1 cellular context compared by ENCODE assay signal in genomic region chr7:150778738-150779301, GRCh38.
TF ChIP-seq lines count a peak whose summit lies in the region.

No MANE protein-coding gene starts in this region.

TF ChIP-seq in HepG2, 621 proteins besides CTCF, POLR2A, EP300 and RAD21:
- TF ChIP-seq MAX (IDR thresholded peaks at IDR 0.05) (peak; percentile 25; the same call in 1 of the 2 replicates), SMC3 (IDR thresholded peaks at IDR 0.05; ENCODE audit: low read length) (peak; percentile 72), XRCC5 (optimal IDR thresholded peaks at IDR 0.05; ENCODE audit: low read length) (peak; percentile 58), STAG1 (CRISPR knock-in tag; IDR thresholded peaks at IDR 0.05) (peak; percentile 85), THRA (CRISPR knock-in tag; IDR thresholded peaks at IDR 0.05; ENCODE audit: borderline replicate concordance) (0 out of 2 replicates have a peak, but pooled peaks have one; percentile 17), ETV5 (CRISPR knock-in tag; IDR thresholded peaks at IDR 0.05; ENCODE audit: borderline replicate concordance) (no peak), ZNF331 (CRISPR knock-in tag; IDR thresholded peaks at IDR 0.05) (0 out of 2 replicates have a peak, but pooled peaks have one; percentile 25), THAP11 (CRISPR knock-in tag; IDR thresholded peaks at IDR 0.05) (0 out of 2 replicates have a peak, but pooled peaks have one; percentile 18), FOXP4 (CRISPR knock-in tag; IDR thresholded peaks at IDR 0.05) (0 out of 2 replicates have a peak, but pooled peaks have one; percentile 16), TBX3 (IDR thresholded peaks at IDR 0.05; ENCODE audit: borderline replicate concordance) (no peak), DMTF1 (CRISPR knock-in tag; IDR thresholded peaks at IDR 0.05) (no peak), TEF (CRISPR knock-in tag; IDR thresholded peaks at IDR 0.05) (peak; percentile 67; the same call in 1 of the 2 replicates), ZNF44 (CRISPR knock-in tag; IDR thresholded peaks at IDR 0.05) (no peak), CREB1 (IDR thresholded peaks at IDR 0.05) (no peak), CREB1 (CRISPR knock-in tag; IDR thresholded peaks at IDR 0.05) (peak; percentile 26; the same call in 1 of the 2 replicates), JUND (CRISPR knock-in tag; IDR thresholded peaks at IDR 0.05) (no peak), GATAD2A (CRISPR knock-in tag; IDR thresholded peaks at IDR 0.05) (peak; percentile 30; the same call in 1 of the 2 replicates), HOXA5 (CRISPR knock-in tag; IDR thresholded peaks at IDR 0.05) (no peak), PHF21A (CRISPR knock-in tag; IDR thresholded peaks at IDR 0.05) (0 out of 2 replicates have a peak, but pooled peaks have one; percentile 2)
TF ChIP-seq in HepG2: peak in this region for 12.
